ENCODE assay signal across 19 cellular contexts in genomic region chr10:43267811-43268210, GRCh38. TPM values are rescaled to one million over a fixed set of nuclear protein-coding genes. Genes with fewer than 3 reads are reported as not detected.
DNase-seq lines count a peak whose midpoint lies in the region; ATAC-seq and TF ChIP-seq lines count a peak whose summit lies in the region.
"Had no signal": no experiment of that assay in that cellular context is flagged by ENCODE, and none has a peak within 500 bp of the region (broad histone marks: within the 10 kb centered on the region; RNA-seq: fewer than 3 reads in every experiment).

No MANE protein-coding gene starts in this region.

- no peak overlapping the region for H3K27ac ChIP-seq in Peyer's patch
- H3K27ac ChIP-seq in coronary artery: no peak overlapping the region
- H3K27ac ChIP-seq in osteoblast (ENCODE audit: low read depth, low read length): no peak overlapping the region
- H3K27ac ChIP-seq: SJCRH30 had no signal

- TF ChIP-seq CTCF in Peyer's patch (IDR thresholded peaks at IDR 0.05) (no peak), coronary artery (IDR thresholded peaks at IDR 0.05) (no peak), osteoblast (IDR thresholded peaks at IDR 0.05; ENCODE audit: extremely low read depth, low read depth, low read length) (no peak)

- peaks cover 0 to 6% (median 0%) of the 10 kb centered on the region in 4 donors for H3K4me1 ChIP-seq in Peyer's patch
- H3K4me1 ChIP-seq in osteoblast (ENCODE audit: insufficient read depth, low read length): no peaks in the 10 kb centered on the region
- H3K4me1 ChIP-seq: SJCRH30 had no signal

- H3K27me3 ChIP-seq in Peyer's patch: peaks cover 0 to 11% of the 10 kb centered on the region in 2 donors
- H3K27me3 ChIP-seq in osteoblast (ENCODE audit: insufficient read depth, low read length): peaks cover 37% of the 10 kb centered on the region
- H3K27me3 ChIP-seq: SJCRH30 had no signal

- H2AFZ ChIP-seq in osteoblast (ENCODE audit: low read length): no peak overlapping the region

- no peaks in the 10 kb centered on the region for H3K79me2 ChIP-seq in osteoblast (ENCODE audit: insufficient read depth, low read length)

- TF ChIP-seq POLR2A in Peyer's patch (IDR thresholded peaks at IDR 0.05): no peak

- H3K4me3 Mint-ChIP-seq in activated T-cell treated with anti-CD3 and anti-CD28 coated beads, Interleukin-2, amount 50 U/mL, for 24 hours: peak overlapping the region; percentile 67

- DNase-seq in activated T-cell treated with anti-CD3 and anti-CD28 coated beads, Interleukin-2, amount 50 U/mL, for 24 hours: no peak
- DNase-seq in activated T-cell treated with anti-CD3 and anti-CD28 coated beads for 4 hours (no peak), Peyer's patch (peak; percentile 7 to 44 (median 23)), coronary artery (ENCODE audit: low spot score) (peak; percentile 52), osteoblast (ENCODE audit: insufficient read length, low spot score, missing footprints) (peak; percentile 83), midbrain (lab: John Stamatoyannopoulos, UW) (no peak)
- DNase-seq: ACHN; activated CD4-positive, alpha-beta T cell treated with anti-CD3 and anti-CD28 coated beads for 48 hours; foreskin melanocyte; left ventricle myocardium superior; NCI-H1048; NCI-H69; OCI-M1; SJCRH30; stimulated activated naive CD8-positive, alpha-beta T cell treated with anti-CD3 and anti-CD28 coated beads, Interleukin-15, amount 100 ng/mL, for 72 hours had no signal

- H3K36me3 Mint-ChIP-seq in activated T-cell treated with anti-CD3 and anti-CD28 coated beads, Interleukin-2, amount 50 U/mL, for 24 hours (ENCODE audit: low read depth): no peaks in the 10 kb centered on the region

- H3K9me3 ChIP-seq in Peyer's patch: no peaks in the 10 kb centered on the region
- H3K9me3 ChIP-seq in osteoblast (ENCODE audit: low read depth, low read length): no peaks in the 10 kb centered on the region
- H3K9me3 ChIP-seq: SJCRH30 had no signal

- H3K9me3 Mint-ChIP-seq in activated T-cell treated with anti-CD3 and anti-CD28 coated beads, Interleukin-2, amount 50 U/mL, for 24 hours: no peaks in the 10 kb centered on the region
- H3K9me3 Mint-ChIP-seq: stimulated activated naive CD8-positive, alpha-beta T cell treated with anti-CD3 and anti-CD28 coated beads, Interleukin-15, amount 100 ng/mL, for 72 hours had no signal

- H3K4me3 ChIP-seq in Peyer's patch: no peak overlapping the region
- no peak overlapping the region for H3K4me3 ChIP-seq in coronary artery
- H3K4me3 ChIP-seq in osteoblast (ENCODE audit: insufficient read depth, low read length): no peak overlapping the region
- H3K4me3 ChIP-seq: K562, SJCRH30 had no signal

- peaks cover 68% of the 10 kb centered on the region for H3K27me3 Mint-ChIP-seq in activated T-cell treated with anti-CD3 and anti-CD28 coated beads, Interleukin-2, amount 50 U/mL, for 24 hours

- H3K27ac Mint-ChIP-seq in activated T-cell treated with anti-CD3 and anti-CD28 coated beads, Interleukin-2, amount 50 U/mL, for 24 hours: no peak overlapping the region
- H3K27ac Mint-ChIP-seq: stimulated activated naive CD8-positive, alpha-beta T cell treated with anti-CD3 and anti-CD28 coated beads, Interleukin-15, amount 100 ng/mL, for 72 hours had no signal

- no peak overlapping the region for H3K4me2 ChIP-seq in osteoblast (ENCODE audit: insufficient read depth, low read length)

- H3K4me1 Mint-ChIP-seq in activated T-cell treated with anti-CD3 and anti-CD28 coated beads, Interleukin-2, amount 50 U/mL, for 24 hours (ENCODE audit: low read depth): peaks cover 5% of the 10 kb centered on the region

- H3K36me3 ChIP-seq in Peyer's patch (no peaks in the 10 kb centered on the region), osteoblast (ENCODE audit: insufficient read depth, low read length) (no peaks in the 10 kb centered on the region)
- H3K36me3 ChIP-seq: SJCRH30 had no signal

- ATAC-seq in HG03175 (IDR thresholded peaks at IDR 0.05; ENCODE audit: unreplicated experiment): no peak
- ATAC-seq in GM21528 (IDR thresholded peaks at IDR 0.05; ENCODE audit: low FRiP score, unreplicated experiment): no peak
- ATAC-seq: K562; left ventricle myocardium superior; stimulated activated naive CD8-positive, alpha-beta T cell treated with anti-CD3 and anti-CD28 coated beads, Interleukin-15, amount 100 ng/mL, for 72 hours had no signal

- no peaks in the 10 kb centered on the region for H4K20me1 ChIP-seq in osteoblast (ENCODE audit: insufficient read depth, low read length)

RNA-seq across cellular contexts. Expression of gene RASGEF1A, which starts 0.9 kb away (rescaled TPM):
- 1 to 10 TPM in 1 of 4 donors, not detected in 3; 3.0 TPM for total RNA-seq in Peyer's patch
- total RNA-seq in osteoblast: 1.1 TPM in 1 of 2 replicates, not detected in the other
- total RNA-seq: H4, SJCRH30 had no signal

Comparison
In these comparisons a context has a peak if more than half of its experiments do, and no peak if none do; other contexts are left out.
1. DNase-seq: peak in Peyer's patch (3 of 3), coronary artery (single experiment) and osteoblast (single experiment); none in activated T-cell treated with anti-CD3 and anti-CD28 coated beads, Interleukin-2, amount 50 U/mL, for 24 hours (single experiment), activated T-cell treated with anti-CD3 and anti-CD28 coated beads for 4 hours (single experiment) and midbrain (single experiment).